In genomic region chr3:182969277-182969676, GRCh38 we compare ENCODE assay signal across 13 cellular contexts. TPM values are rescaled to one million over a fixed set of nuclear protein-coding genes. Genes with fewer than 3 reads are reported as not detected.
DNase-seq lines count a peak whose midpoint lies in the region; ATAC-seq and TF ChIP-seq lines count a peak whose summit lies in the region.
"Had no signal": no experiment of that assay in that cellular context is flagged by ENCODE, and none has a peak within 500 bp of the region (broad histone marks: within the 10 kb centered on the region; RNA-seq: fewer than 3 reads in every experiment).

No MANE protein-coding gene starts in this region.

- H3K27ac ChIP-seq in RWPE2 (ENCODE audit: poor library complexity, severe bottlenecking): no peak overlapping the region

- no peaks in the 10 kb centered on the region for H3K27me3 Mint-ChIP-seq in activated naive CD4-positive, alpha-beta T cell treated with anti-CD3 and anti-CD28 coated beads, Interleukin-2, amount 50 U/mL, for 24 hours
- no peaks in the 10 kb centered on the region for H3K27me3 Mint-ChIP-seq in stimulated activated memory B cell treated with anti-CD40 and anti-IgM and Interleukin-4, amounts not matched to agents 10 μg/mL and 1 μg/mL and 100 μg/mL, for 72 hours
- H3K27me3 Mint-ChIP-seq: CD4-positive, CD25-positive, alpha-beta regulatory T cell had no signal

- intact Hi-C loops in sciatic nerve (cut with DNase I): no loop called here

- ATAC-seq in RWPE2 (ENCODE audit: low read depth) (0 out of 3 replicates have a peak, but pooled peaks have one; percentile 42), sciatic nerve (no peak)
- no peak for ATAC-seq in stimulated activated memory B cell treated with anti-CD40 and anti-IgM and Interleukin-4, amounts not matched to agents 10 μg/mL and 1 μg/mL and 100 μg/mL, for 72 hours
- ATAC-seq: right lobe of liver had no signal

- H3K4me3 Mint-ChIP-seq in activated naive CD4-positive, alpha-beta T cell treated with anti-CD3 and anti-CD28 coated beads, Interleukin-2, amount 50 U/mL, for 24 hours: peak overlapping the region; percentile 30
- H3K4me3 Mint-ChIP-seq in stimulated activated memory B cell treated with anti-CD40 and anti-IgM and Interleukin-4, amounts not matched to agents 10 μg/mL and 1 μg/mL and 100 μg/mL, for 72 hours: no peak overlapping the region

- peaks cover 73% of the 10 kb centered on the region for H3K4me1 Mint-ChIP-seq in activated naive CD4-positive, alpha-beta T cell treated with anti-CD3 and anti-CD28 coated beads, Interleukin-2, amount 50 U/mL, for 24 hours
- peaks cover 58% of the 10 kb centered on the region for H3K4me1 Mint-ChIP-seq in stimulated activated memory B cell treated with anti-CD40 and anti-IgM and Interleukin-4, amounts not matched to agents 10 μg/mL and 1 μg/mL and 100 μg/mL, for 72 hours

- no peaks in the 10 kb centered on the region for H3K9me3 ChIP-seq in RWPE2 (ENCODE audit: severe bottlenecking)
- H3K9me3 ChIP-seq: right lobe of liver had no signal

- TF ChIP-seq CTCF in RWPE2 (IDR thresholded peaks at IDR 0.05; ENCODE audit: poor library complexity, severe bottlenecking): no peak

- peaks cover 16% of the 10 kb centered on the region for H3K4me1 ChIP-seq in RWPE2 (ENCODE audit: insufficient read depth, poor library complexity, severe bottlenecking)

- no peaks in the 10 kb centered on the region for H3K9me3 Mint-ChIP-seq in activated naive CD4-positive, alpha-beta T cell treated with anti-CD3 and anti-CD28 coated beads, Interleukin-2, amount 50 U/mL, for 24 hours
- H3K9me3 Mint-ChIP-seq in stimulated activated memory B cell treated with anti-CD40 and anti-IgM and Interleukin-4, amounts not matched to agents 10 μg/mL and 1 μg/mL and 100 μg/mL, for 72 hours: no peaks in the 10 kb centered on the region
- H3K9me3 Mint-ChIP-seq: CD4-positive, CD25-positive, alpha-beta regulatory T cell had no signal

- DNase-seq in activated naive CD4-positive, alpha-beta T cell treated with anti-CD3 and anti-CD28 coated beads, Interleukin-2, amount 50 U/mL, for 16 hours: no peak
- DNase-seq in RWPE2 (ENCODE audit: low spot score) (no peak), fibroblast of peridontal ligament (ENCODE audit: extremely low read depth) (peak; percentile 75), NCI-H146 treated with DMSO at 0.1 percent for 48 hours (lab: John Stamatoyannopoulos, UW; ENCODE audit: unreplicated experiment) (no peak), OCI-M2 (lab: John Stamatoyannopoulos, UW; ENCODE audit: unreplicated experiment) (no peak), sciatic nerve (ENCODE audit: low spot score) (no peak)
- DNase-seq: activated CD4-positive, CD25-positive, alpha-beta regulatory T cell; CD4-positive, CD25-positive, alpha-beta regulatory T cell; KG1; NCI-H82; right lobe of liver had no signal

- H3K27ac Mint-ChIP-seq in activated naive CD4-positive, alpha-beta T cell treated with anti-CD3 and anti-CD28 coated beads, Interleukin-2, amount 50 U/mL, for 24 hours: peak overlapping the region; percentile 56
- peak overlapping the region; percentile 7 for H3K27ac Mint-ChIP-seq in stimulated activated memory B cell treated with anti-CD40 and anti-IgM and Interleukin-4, amounts not matched to agents 10 μg/mL and 1 μg/mL and 100 μg/mL, for 72 hours

- no peaks in the 10 kb centered on the region for H3K27me3 ChIP-seq in RWPE2 (ENCODE audit: insufficient read depth, poor library complexity, severe bottlenecking)
- H3K27me3 ChIP-seq: right lobe of liver had no signal

- peaks cover 8% of the 10 kb centered on the region for H3K36me3 Mint-ChIP-seq in activated naive CD4-positive, alpha-beta T cell treated with anti-CD3 and anti-CD28 coated beads, Interleukin-2, amount 50 U/mL, for 24 hours
- peaks cover 6% of the 10 kb centered on the region for H3K36me3 Mint-ChIP-seq in stimulated activated memory B cell treated with anti-CD40 and anti-IgM and Interleukin-4, amounts not matched to agents 10 μg/mL and 1 μg/mL and 100 μg/mL, for 72 hours

- no peak overlapping the region for H3K4me3 ChIP-seq in RWPE2 (ENCODE audit: severe bottlenecking)
- H3K4me3 ChIP-seq: right lobe of liver had no signal

- peaks cover 5% of the 10 kb centered on the region for H3K36me3 ChIP-seq in RWPE2 (ENCODE audit: low read depth)
- H3K36me3 ChIP-seq: right lobe of liver had no signal

RNA-seq across cellular contexts. Expression of gene DCUN1D1, which starts 11.1 kb away (rescaled TPM):
- 61.9 TPM for total RNA-seq in sciatic nerve
